ENCODE assay signal across 1 cellular context in genomic region chr3:52682016-52682415, GRCh38.
TF ChIP-seq lines count a peak whose summit lies in the region.

No MANE protein-coding gene starts in this region.

TF ChIP-seq in HepG2, 621 proteins besides CTCF, POLR2A, EP300 and RAD21 (continued from another document):
- no peak for TF ChIP-seq RERE (CRISPR knock-in tag; IDR thresholded peaks at IDR 0.05; ENCODE audit: low read depth)
- TF ChIP-seq USF2 (IDR thresholded peaks at IDR 0.05; ENCODE audit: low read depth, low read length) = no peak
- no peak for TF ChIP-seq USF2 (CRISPR knock-in tag; IDR thresholded peaks at IDR 0.05; ENCODE audit: borderline replicate concordance)
- no peak for TF ChIP-seq ZNF607 (CRISPR knock-in tag; IDR thresholded peaks at IDR 0.05; ENCODE audit: borderline replicate concordance)
- no peak for TF ChIP-seq ZFYVE20 (CRISPR knock-in tag; IDR thresholded peaks at IDR 0.05; ENCODE audit: borderline replicate concordance, low read depth)
- TF ChIP-seq NCOA1 (CRISPR knock-in tag; IDR thresholded peaks at IDR 0.05) = no peak
- TF ChIP-seq ZNF451 (CRISPR knock-in tag; IDR thresholded peaks at IDR 0.05) = no peak
- TF ChIP-seq ZFP41 (CRISPR knock-in tag; IDR thresholded peaks at IDR 0.05; ENCODE audit: borderline replicate concordance) = no peak
- no peak for TF ChIP-seq ZNF382 (CRISPR knock-in tag; IDR thresholded peaks at IDR 0.05; ENCODE audit: borderline replicate concordance)
- TF ChIP-seq PLSCR1 (CRISPR knock-in tag; IDR thresholded peaks at IDR 0.05; ENCODE audit: borderline replicate concordance) = no peak
- no peak for TF ChIP-seq ZBTB8A (CRISPR knock-in tag; IDR thresholded peaks at IDR 0.05; ENCODE audit: borderline replicate concordance, low read depth)
- no peak for TF ChIP-seq ZNF652 (CRISPR knock-in tag; IDR thresholded peaks at IDR 0.05; ENCODE audit: borderline replicate concordance, low read depth)
- TF ChIP-seq DNMT1 (CRISPR knock-in tag; IDR thresholded peaks at IDR 0.05) = no peak
- no peak for TF ChIP-seq HOXA9 (CRISPR knock-in tag; IDR thresholded peaks at IDR 0.05; ENCODE audit: borderline replicate concordance)
- TF ChIP-seq ZIK1 (CRISPR knock-in tag; IDR thresholded peaks at IDR 0.05; ENCODE audit: borderline replicate concordance, low read depth) = no peak
- no peak for TF ChIP-seq ATF7 (IDR thresholded peaks at IDR 0.05)
- no peak for TF ChIP-seq ATF7 (CRISPR knock-in tag; IDR thresholded peaks at IDR 0.05)
- TF ChIP-seq ZBTB4 (CRISPR knock-in tag; IDR thresholded peaks at IDR 0.05; ENCODE audit: borderline replicate concordance) = no peak
- no peak for TF ChIP-seq PHF8 (CRISPR knock-in tag; IDR thresholded peaks at IDR 0.05)
- TF ChIP-seq ZNF142 (CRISPR knock-in tag; IDR thresholded peaks at IDR 0.05) = no peak
- no peak for TF ChIP-seq ZNF576 (CRISPR knock-in tag; IDR thresholded peaks at IDR 0.05)
- TF ChIP-seq NR2F2 (IDR thresholded peaks at IDR 0.05; ENCODE audit: borderline replicate concordance, low read depth) = no peak
- TF ChIP-seq NR0B2 (CRISPR knock-in tag; IDR thresholded peaks at IDR 0.05) = no peak
- no peak for TF ChIP-seq GATA4 (IDR thresholded peaks at IDR 0.05; ENCODE audit: borderline replicate concordance, low read depth)
- no peak for TF ChIP-seq CREB3 (CRISPR knock-in tag; IDR thresholded peaks at IDR 0.05)
- TF ChIP-seq HNRNPUL1 (IDR thresholded peaks at IDR 0.05; ENCODE audit: low read depth, low read length) = no peak
- TF ChIP-seq GTF2F1 (IDR thresholded peaks at IDR 0.05; ENCODE audit: low read length) = no peak
- no peak for TF ChIP-seq ZNF883 (CRISPR knock-in tag; IDR thresholded peaks at IDR 0.05; ENCODE audit: not compliant biosample characterization)
- no peak for TF ChIP-seq MLXIP (CRISPR knock-in tag; IDR thresholded peaks at IDR 0.05; ENCODE audit: borderline replicate concordance)
- no peak for TF ChIP-seq TP53 (CRISPR knock-in tag; conservative IDR thresholded peaks at IDR 0.05)
